Comparison of ENCODE assay signal across 8 cellular contexts in genomic region chr12:110613771-110614684, GRCh38. TPM values are rescaled to one million over a fixed set of nuclear protein-coding genes. Genes with fewer than 3 reads are reported as not detected.
DNase-seq lines count a peak whose midpoint lies in the region; ATAC-seq and TF ChIP-seq lines count a peak whose summit lies in the region.

TSS of gene TCTN1 (plus strand) at chr12:110614129. CDS start at chr12:110614183, 54 bp downstream.

- intact Hi-C loops in Caco-2 (cut with micrococcal nuclease; ENCODE audit: unreplicated experiment), result no loop called here

- H3K14ac ChIP-seq in mesenchymal stem cell (ENCODE audit: low read length in 2 of 2), result peak within 1 kb of the TSS in 1 of 2 experiments; percentile 97

- peak within 1 kb of the TSS; percentile 61 for H2BK120ac ChIP-seq in mesenchymal stem cell (ENCODE audit: low read depth, low read length)

- POLR2A ChIA-PET in Caco-2 (lab: Charles Lee), result interaction anchor here (0.5 to 0.7 kb wide), 3 partner anchors 30 to 183 kb away, joined by 3 to 8 read pairs (median 6); no protein-coding TSS in a partner anchor

- H3K9me3 Mint-ChIP-seq in Caco-2 (ENCODE audit: unreplicated experiment), result no peaks in the 10 kb centered on the region

- no peak within 1 kb of the TSS for H4K91ac ChIP-seq in mesenchymal stem cell (ENCODE audit: low read length)

- peak within 1 kb of the TSS; percentile 83 to 95 for H3K18ac ChIP-seq in mesenchymal stem cell (ENCODE audit: low read depth in 1 of 2, low read length in 2 of 2)

- H3K4me3 ChIP-seq in Caco-2 (ENCODE audit: low read depth, low read length) (peak within 1 kb of the TSS; percentile 74), endocrine pancreas (ENCODE audit: control insufficient read depth, insufficient read depth, low read length) (peak within 1 kb of the TSS; percentile 69), mesenchymal stem cell (ENCODE audit: insufficient read depth in 1 of 2, low read depth in 1 of 2, low read length in 2 of 2) (peak within 1 kb of the TSS; percentile 84 to 91)

- no peaks in the 10 kb centered on the region for H3K4me1 ChIP-seq in Caco-2
- H3K4me1 ChIP-seq in endocrine pancreas (ENCODE audit: control insufficient read depth, insufficient read depth, low read length), result peaks cover 4% of the 10 kb centered on the region
- no peaks in the 10 kb centered on the region for H3K4me1 ChIP-seq in mesenchymal stem cell (ENCODE audit: control insufficient read depth, insufficient read depth, low read depth, low read length)

- H3K9ac ChIP-seq in endocrine pancreas (ENCODE audit: control insufficient read depth, insufficient read depth, low read length) (peak within 1 kb of the TSS; percentile 55), mesenchymal stem cell (ENCODE audit: low read length) (peak within 1 kb of the TSS; percentile 95)

- H3K9me3 ChIP-seq in Caco-2 (no peaks in the 10 kb centered on the region), endocrine pancreas (ENCODE audit: control insufficient read depth, low read length) (no peaks in the 10 kb centered on the region), mesenchymal stem cell (ENCODE audit: control insufficient read depth, low read length) (no peaks in the 10 kb centered on the region)

- H3K36me3 Mint-ChIP-seq in Caco-2 (ENCODE audit: insufficient read depth, unreplicated experiment), result no peaks in the 10 kb centered on the region

- peak within 1 kb of the TSS; percentile 98 for H2AFZ ChIP-seq in mesenchymal stem cell (ENCODE audit: low read depth, low read length)

- WGBS in mesenchymal stem cell, result 4% methylated on average over 60 of the region's 60 CpGs

- peak within 1 kb of the TSS; percentile 81 for H3K4me3 Mint-ChIP-seq in Caco-2 (ENCODE audit: unreplicated experiment)

- no peak for TF ChIP-seq CTCF in Caco-2 (IDR thresholded peaks at IDR 0.05; ENCODE audit: insufficient read depth in 1 of 2, low read depth in 1 of 2, low read length in 1 of 2, severe bottlenecking in 1 of 2, unreplicated experiment in 1 of 2)

- CTCF ChIA-PET in Caco-2 (lab: Charles Lee), result interaction anchor here (0.6 to 1.6 kb wide), 3 partner anchors 12 to 164 kb away, joined by 3 to 8 read pairs (median 3); partner anchors contain the start of gene ARPC3

- no peaks in the 10 kb centered on the region for H3K27me3 Mint-ChIP-seq in Caco-2 (ENCODE audit: insufficient read depth, unreplicated experiment)

- H2BK12ac ChIP-seq in mesenchymal stem cell (ENCODE audit: low read length in 2 of 2), result peak within 1 kb of the TSS in 1 of 2 experiments; percentile 43

- no peaks in the 10 kb centered on the region for H3K4me1 Mint-ChIP-seq in Caco-2 (ENCODE audit: low read depth, unreplicated experiment)

- TSS peak; percentile 64 for BruUV-seq in Caco-2 (replicated peaks; lab: Mats Ljungman, UMichigan)

- peaks cover 4% of the 10 kb centered on the region for H3K79me1 ChIP-seq in mesenchymal stem cell (replicated peaks; ENCODE audit: low read length, poor library complexity, severe bottlenecking)

- H2BK5ac ChIP-seq in mesenchymal stem cell (ENCODE audit: low read depth, low read length, poor library complexity, severe bottlenecking), result no peak within 1 kb of the TSS

- no peak within 1 kb of the TSS for H3K27ac ChIP-seq in mesenchymal stem cell (ENCODE audit: low read length, poor library complexity, severe bottlenecking)

- ATAC-seq in GM21381 (IDR thresholded peaks at IDR 0.05; ENCODE audit: unreplicated experiment), result peak; percentile 90

- peak within 1 kb of the TSS; percentile 63 to 67 for H3K4ac ChIP-seq in mesenchymal stem cell (ENCODE audit: low read depth in 1 of 2, low read length in 2 of 2)

- H3K36me3 ChIP-seq in Caco-2 (ENCODE audit: control insufficient read depth, insufficient read depth, low read length) (no peaks in the 10 kb centered on the region), endocrine pancreas (ENCODE audit: control insufficient read depth, insufficient read depth, low read length) (no peaks in the 10 kb centered on the region), mesenchymal stem cell (ENCODE audit: control insufficient read depth in 1 of 2, insufficient read depth in 2 of 2, low read depth in 1 of 2, low read length in 2 of 2) (peaks cover 3 to 8% of the 10 kb centered on the region in 2 experiments)

- H3K4me2 ChIP-seq in mesenchymal stem cell (ENCODE audit: low read length, poor library complexity, severe bottlenecking), result peak within 1 kb of the TSS; percentile 93

- H2BK15ac ChIP-seq in mesenchymal stem cell (ENCODE audit: low read depth, poor library complexity, severe bottlenecking), result no peak within 1 kb of the TSS

- peak within 1 kb of the TSS; percentile 59 for H3K27ac Mint-ChIP-seq in Caco-2 (ENCODE audit: unreplicated experiment)

- H4K8ac ChIP-seq in mesenchymal stem cell (ENCODE audit: low read length), result peak within 1 kb of the TSS; percentile 92

- no peak within 1 kb of the TSS for H2AK5ac ChIP-seq in mesenchymal stem cell (ENCODE audit: low read length, severe bottlenecking)

- H3K23ac ChIP-seq in mesenchymal stem cell (ENCODE audit: low read length in 2 of 2), result peak within 1 kb of the TSS in 1 of 2 experiments; percentile 32

- no peaks in the 10 kb centered on the region for H3K27me3 ChIP-seq in Caco-2 (replicated peaks; ENCODE audit: control insufficient read depth, insufficient read depth, low read length)
- H3K27me3 ChIP-seq in endocrine pancreas (ENCODE audit: control insufficient read depth, insufficient read depth, low read length), result no peaks in the 10 kb centered on the region
- H3K27me3 ChIP-seq in mesenchymal stem cell (ENCODE audit: control insufficient read depth in 1 of 2, insufficient read depth in 1 of 2, low read length in 2 of 2), result no peaks in the 10 kb centered on the region

- DNase-seq in Caco-2 (peak; percentile 96 to 98), HUDEP-2 (lab: John Stamatoyannopoulos, UW; ENCODE audit: unreplicated experiment in 76 of 76) (peak; percentile 48 to 97 (median 93)), NOMO-1 treated with dmso at 0.1 percent for 144 hours (lab: John Stamatoyannopoulos, UW; ENCODE audit: unreplicated experiment) (peak; percentile 98), mesenchymal stem cell (peak; percentile 95)
- DNase-seq in activated CD8-positive, alpha-beta memory T cell treated with anti-CD3 and anti-CD28 coated beads, Interleukin-2, amount 50 U/mL, for 1 hour (ENCODE audit: extremely low read depth), result peak; percentile 78
- peak; percentile 97 for DNase-seq in stimulated activated CD8-positive, alpha-beta memory T cell treated with anti-CD3 and anti-CD28 coated beads, Interleukin-12 subunit alpha, Interleukin-12 subunit beta, amount 100 ng/mL, for 24 hours (ENCODE audit: extremely low read depth)

RNA-seq across cellular contexts. Expression of gene TCTN1, which starts in this region (rescaled TPM):
- 13.6 and 13.8 TPM in 2 replicates for total RNA-seq in Caco-2 (2022)
- polyA plus RNA-seq in mesenchymal stem cell (2013, experiment 1 of 2), result 58.1 TPM
- 60.5 TPM for polyA plus RNA-seq in mesenchymal stem cell (2013, experiment 2 of 2)
